Comparison of ENCODE assay signal across 21 cellular contexts in the genomic region with DNA sequence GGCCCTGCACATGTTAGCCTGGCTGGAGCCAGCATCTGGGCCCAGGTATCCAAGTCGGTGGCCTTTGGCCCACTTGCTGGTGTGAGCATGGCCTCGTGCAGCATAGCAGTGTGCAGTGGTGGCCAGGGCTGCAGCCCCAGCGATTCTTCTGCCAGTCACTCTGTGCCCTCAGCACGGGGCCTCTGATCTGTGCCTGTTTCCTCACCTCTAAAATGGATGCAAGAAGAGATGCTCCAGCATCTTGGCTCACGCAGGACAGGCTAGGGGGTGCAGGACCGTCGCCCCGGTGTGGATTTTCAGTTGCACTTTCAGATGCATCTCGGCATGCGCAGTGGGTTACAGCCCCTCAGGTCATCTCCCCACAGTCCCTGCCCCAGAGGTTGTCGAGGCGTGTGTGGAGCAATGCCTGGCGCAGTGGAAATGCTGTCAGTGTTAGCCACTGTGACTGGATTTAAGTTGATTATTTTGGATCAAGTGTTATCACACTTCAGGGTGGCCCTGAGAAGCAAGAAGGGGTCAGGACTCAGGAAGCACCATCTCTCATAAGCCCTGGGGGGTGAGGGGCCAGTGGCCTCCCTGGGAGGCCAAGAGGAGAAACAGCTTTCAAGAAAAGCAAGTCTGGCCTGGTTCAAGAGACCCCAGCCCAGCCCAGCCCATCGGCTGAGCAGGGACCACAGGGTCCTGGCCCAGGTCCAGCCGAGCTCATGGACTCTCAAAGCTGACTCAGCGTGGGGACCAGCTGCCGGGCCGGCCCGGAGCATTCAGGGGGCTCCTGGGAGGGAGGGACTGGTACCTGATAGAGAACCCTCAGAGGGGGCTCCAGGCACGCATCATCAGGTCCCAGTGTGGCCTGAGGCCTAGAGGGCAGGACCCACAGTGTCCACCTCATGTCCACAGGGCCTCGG. TPM values are rescaled to one million over a fixed set of nuclear protein-coding genes. Genes with fewer than 3 reads are reported as not detected.
A peak's percentile ranks its signal among the peaks of the same experiment; 100 is the strongest.
DNase-seq lines count a peak whose midpoint lies in the region; ATAC-seq, FAIRE-seq and TF ChIP-seq lines count a peak whose summit lies in the region.
"Had no signal": no experiment of that assay in that cellular context is flagged by ENCODE, and none has a peak within 500 bp of the region (broad histone marks: within the 10 kb centered on the region; RNA-seq: fewer than 3 reads in every experiment).

No MANE protein-coding gene starts in this region.

- no peak for TF ChIP-seq POLR2A in GM12892 (IDR thresholded peaks at IDR 0.05; ENCODE audit: low read depth, low read length)

- no peak overlapping the region for H3K4me3 Mint-ChIP-seq in activated CD4-positive, alpha-beta memory T cell treated with anti-CD3 and anti-CD28 coated beads for 36 hours
- H3K4me3 Mint-ChIP-seq in activated CD4-positive, alpha-beta memory T cell treated with anti-CD3 and anti-CD28 coated beads, Interleukin-2, amount 10 ng/mL, durations not matched to agents 7 days and 5 days: no peak overlapping the region
- H3K4me3 Mint-ChIP-seq in nephron progenitor cell: no peak overlapping the region
- H3K4me3 Mint-ChIP-seq: CD4-positive, CD25-positive, alpha-beta regulatory T cell had no signal

- no peaks in the 10 kb centered on the region for H3K27me3 Mint-ChIP-seq in activated CD4-positive, alpha-beta memory T cell treated with anti-CD3 and anti-CD28 coated beads for 36 hours
- H3K27me3 Mint-ChIP-seq in activated CD4-positive, alpha-beta memory T cell treated with anti-CD3 and anti-CD28 coated beads, Interleukin-2, amount 10 ng/mL, durations not matched to agents 7 days and 5 days: no peaks in the 10 kb centered on the region
- no peaks in the 10 kb centered on the region for H3K27me3 Mint-ChIP-seq in nephron progenitor cell (ENCODE audit: low read depth, poor library complexity)
- H3K27me3 Mint-ChIP-seq: CD4-positive, CD25-positive, alpha-beta regulatory T cell had no signal

- peak overlapping the region; percentile 30 for H3K27ac ChIP-seq in RWPE1
- H3K27ac ChIP-seq: HL-60 had no signal

- no peaks in the 10 kb centered on the region for H3K4me1 Mint-ChIP-seq in activated CD4-positive, alpha-beta memory T cell treated with anti-CD3 and anti-CD28 coated beads for 36 hours (ENCODE audit: low read depth)
- H3K4me1 Mint-ChIP-seq in activated CD4-positive, alpha-beta memory T cell treated with anti-CD3 and anti-CD28 coated beads, Interleukin-2, amount 10 ng/mL, durations not matched to agents 7 days and 5 days: no peaks in the 10 kb centered on the region
- no peaks in the 10 kb centered on the region for H3K4me1 Mint-ChIP-seq in nephron progenitor cell

- TF ChIP-seq CTCF in RWPE1 (conservative IDR thresholded peaks at IDR 0.05; ENCODE audit: low read depth) (no peak), nephron progenitor cell (IDR thresholded peaks at IDR 0.05) (no peak)

- ATAC-seq in GM21360 (IDR thresholded peaks at IDR 0.05; ENCODE audit: unreplicated experiment): no peak

- H3K36me3 Mint-ChIP-seq in activated CD4-positive, alpha-beta memory T cell treated with anti-CD3 and anti-CD28 coated beads for 36 hours: peaks cover 42% of the 10 kb centered on the region
- peaks cover 74% of the 10 kb centered on the region for H3K36me3 Mint-ChIP-seq in activated CD4-positive, alpha-beta memory T cell treated with anti-CD3 and anti-CD28 coated beads, Interleukin-2, amount 10 ng/mL, durations not matched to agents 7 days and 5 days (ENCODE audit: low read depth)
- peaks cover 44% of the 10 kb centered on the region for H3K36me3 Mint-ChIP-seq in nephron progenitor cell (ENCODE audit: low read depth)

- intact Hi-C loops in activated CD4-positive, alpha-beta memory T cell treated with anti-CD3 and anti-CD28 coated beads for 36 hours (cut with micrococcal nuclease): no loop called here

- peak; percentile 3 for DNase-seq in activated CD4-positive, alpha-beta memory T cell treated with anti-CD3 and anti-CD28 coated beads for 36 hours
- no peak for DNase-seq in activated CD4-positive, alpha-beta memory T cell treated with anti-CD3 and anti-CD28 coated beads, Interleukin-2, amount 10 ng/mL, durations not matched to agents 7 days and 5 days
- no peak for DNase-seq in RWPE1 (ENCODE audit: low spot score)
- DNase-seq in nephron progenitor cell: no peak
- DNase-seq in GDM1 (lab: John Stamatoyannopoulos, UW): no peak
- no peak for DNase-seq in GM12892 (ENCODE audit: insufficient read length)
- DNase-seq: 8988T; CD4-positive, CD25-positive, alpha-beta regulatory T cell; GOT3; NCI-H1048; NCI-H1417 treated with DMSO at 0.1 percent for 48 hours; NCI-H1694 treated with DMSO at 0.1 percent for 48 hours; NCI-H2081; NCI-H2227 treated with DMSO at 0.1 percent for 48 hours; NCI-H526 treated with DMSO at 0.1 percent for 48 hours; RPMI8226; SHP77 had no signal

- no peak overlapping the region for H3K27ac Mint-ChIP-seq in activated CD4-positive, alpha-beta memory T cell treated with anti-CD3 and anti-CD28 coated beads for 36 hours
- H3K27ac Mint-ChIP-seq in activated CD4-positive, alpha-beta memory T cell treated with anti-CD3 and anti-CD28 coated beads, Interleukin-2, amount 10 ng/mL, durations not matched to agents 7 days and 5 days: no peak overlapping the region
- peak overlapping the region; percentile 83 for H3K27ac Mint-ChIP-seq in nephron progenitor cell
- H3K27ac Mint-ChIP-seq: CD4-positive, CD25-positive, alpha-beta regulatory T cell had no signal

- no peak for FAIRE-seq in GM12892 (lab: Jason Lieb, UNC)

- H3K9me3 Mint-ChIP-seq in activated CD4-positive, alpha-beta memory T cell treated with anti-CD3 and anti-CD28 coated beads for 36 hours: peaks cover 17% of the 10 kb centered on the region
- H3K9me3 Mint-ChIP-seq in activated CD4-positive, alpha-beta memory T cell treated with anti-CD3 and anti-CD28 coated beads, Interleukin-2, amount 10 ng/mL, durations not matched to agents 7 days and 5 days: peaks cover 11% of the 10 kb centered on the region
- H3K9me3 Mint-ChIP-seq in nephron progenitor cell: peaks cover 21% of the 10 kb centered on the region

- CTCF ChIA-PET in activated CD4-positive, alpha-beta memory T cell treated with anti-CD3 and anti-CD28 coated beads for 36 hours (lab: Charles Lee): no interaction called here
- CTCF ChIA-PET in activated CD4-positive, alpha-beta memory T cell treated with anti-CD3 and anti-CD28 coated beads, Interleukin-2, amount 10 ng/mL, durations not matched to agents 7 days and 5 days (lab: Charles Lee): no interaction called here
- CTCF ChIA-PET in RWPE1 (lab: Yijun Ruan, JAX): interaction anchor here (0.6 kb wide), 1 partner anchor 114 kb away, joined by 3 read pairs; no protein-coding TSS in a partner anchor

- POLR2A ChIA-PET in activated CD4-positive, alpha-beta memory T cell treated with anti-CD3 and anti-CD28 coated beads for 36 hours (lab: Charles Lee): no interaction called here
- POLR2A ChIA-PET in activated CD4-positive, alpha-beta memory T cell treated with anti-CD3 and anti-CD28 coated beads, Interleukin-2, amount 10 ng/mL, durations not matched to agents 7 days and 5 days (lab: Charles Lee): interaction anchor here (1.3 kb wide), 1 partner anchor 13 kb away, joined by 3 read pairs; no protein-coding TSS in a partner anchor
- POLR2A ChIA-PET in RWPE1 (lab: Yijun Ruan, JAX; ENCODE audit: low non-redundant PET): no interaction called here

RNA-seq across cellular contexts. Expression of gene AP1M1, which starts 27.8 kb away (rescaled TPM):
- 100 to 1,000 TPM; 100 to 113 TPM for total RNA-seq in activated CD4-positive, alpha-beta memory T cell treated with anti-CD3 and anti-CD28 coated beads for 36 hours
- 100 to 1,000 TPM; 131 to 151 TPM for total RNA-seq in activated CD4-positive, alpha-beta memory T cell treated with anti-CD3 and anti-CD28 coated beads, Interleukin-2, amount 10 ng/mL, durations not matched to agents 7 days and 5 days
- polyA plus RNA-seq in GM12892 (2012; ENCODE audit: missing spikeins): 47.2 TPM

RNA-seq across cellular contexts. Expression of gene FAM32A, which starts 40.3 kb away (rescaled TPM):
- total RNA-seq in activated CD4-positive, alpha-beta memory T cell treated with anti-CD3 and anti-CD28 coated beads for 36 hours: 10 to 100 TPM; 43.8 to 44.3 TPM
- total RNA-seq in activated CD4-positive, alpha-beta memory T cell treated with anti-CD3 and anti-CD28 coated beads, Interleukin-2, amount 10 ng/mL, durations not matched to agents 7 days and 5 days: 10 to 100 TPM; 66.0 to 70.8 TPM
- 40.8 TPM for polyA plus RNA-seq in GM12892 (2012; ENCODE audit: missing spikeins)

RNA-seq across cellular contexts. Expression of gene CIB3, which starts 52.2 kb away (rescaled TPM):
- total RNA-seq in activated CD4-positive, alpha-beta memory T cell treated with anti-CD3 and anti-CD28 coated beads for 36 hours: not detected
- not detected for total RNA-seq in activated CD4-positive, alpha-beta memory T cell treated with anti-CD3 and anti-CD28 coated beads, Interleukin-2, amount 10 ng/mL, durations not matched to agents 7 days and 5 days
- polyA plus RNA-seq in GM12892 (2012; ENCODE audit: missing spikeins): not detected
- total RNA-seq: CD4-positive, CD25-positive, alpha-beta regulatory T cell; NCI-H460 had no signal
- polyA plus RNA-seq: BJ; CD4-positive, CD25-positive, alpha-beta regulatory T cell had no signal
